ENCODE assay signal across 15 cellular contexts in genomic region chr10:77562742-77563141, GRCh38.
"Had no signal": no experiment of that assay in that cellular context is flagged by ENCODE, and none has a peak within 500 bp of the region (broad histone marks: within the 10 kb centered on the region; RNA-seq: fewer than 3 reads in every experiment).

No MANE protein-coding gene starts in this region.

- H3K36me3 ChIP-seq: left lung, right lobe of liver had no signal

- H3K27ac ChIP-seq: body of pancreas, left lung, parathyroid adenoma, right lobe of liver had no signal

- H3K9me3 ChIP-seq: body of pancreas, left lung, right lobe of liver had no signal

- H2AFZ ChIP-seq: parathyroid adenoma had no signal

- H3K4me3 ChIP-seq: body of pancreas, dorsolateral prefrontal cortex, left lung, right lobe of liver had no signal

- ATAC-seq: activated CD8-positive, alpha-beta memory T cell treated with anti-CD3 and anti-CD28 coated beads, Interleukin-2, amount 10 ng/mL, durations not matched to agents 7 days and 5 days; activated T-helper 17 cell treated with anti-CD3 and anti-CD28 coated beads, Interleukin-2, amount 50 U/mL, for 72 hours; body of pancreas; left lung; stimulated activated naive B cell treated with anti-CD40 and anti-IgM and Interleukin-4, amounts not matched to agents 10 μg/mL and 1 μg/mL and 100 μg/mL, for 72 hours had no signal

- H3K4me1 ChIP-seq: left lung, parathyroid adenoma had no signal

- H3K27me3 ChIP-seq: body of pancreas, dorsolateral prefrontal cortex, right lobe of liver had no signal

- H3K79me2 ChIP-seq: parathyroid adenoma had no signal

- DNase-seq: activated CD4-positive, alpha-beta memory T cell treated with anti-CD3 and anti-CD28 coated beads, Interleukin-2, amount 10 ng/mL, durations not matched to agents 7 days and 5 days; activated CD4-positive, alpha-beta T cell treated with anti-CD3 and anti-CD28 coated beads for 4 hours; activated CD8-positive, alpha-beta memory T cell treated with anti-CD3 and anti-CD28 coated beads, Interleukin-2, amount 10 ng/mL, durations not matched to agents 7 days and 5 days; activated naive CD4-positive, alpha-beta T cell; activated naive CD8-positive, alpha-beta T cell treated with anti-CD3 and anti-CD28 coated beads for 36 hours; activated T-cell treated with anti-CD3 and anti-CD28 coated beads, Interleukin-2, amount 50 U/mL, for 1 hour; amniotic stem cell; body of pancreas; dorsolateral prefrontal cortex; foreskin melanocyte; left lung; stimulated activated naive B cell treated with anti-CD40 and anti-IgM and Interleukin-4, amounts not matched to agents 10 μg/mL and 1 μg/mL and 100 μg/mL, for 72 hours had no signal
